Comparison of ENCODE assay signal across 8 cellular contexts in genomic region chr17:79837888-79838540, GRCh38. TPM values are rescaled to one million over a fixed set of nuclear protein-coding genes. Genes with fewer than 3 reads are reported as not detected.
DNase-seq lines count a peak whose midpoint lies in the region; ATAC-seq and TF ChIP-seq lines count a peak whose summit lies in the region.

No MANE protein-coding gene starts in this region.

- DNase-seq in G401 (ENCODE audit: low spot score) (peak; percentile 46), Peyer's patch (peak in 1 of 3 donors; percentile 58), colonic mucosa (peak; percentile 48), OCI-M2 (lab: John Stamatoyannopoulos, UW; ENCODE audit: unreplicated experiment) (no peak), NOMO-1 treated with dmso at 0.1 percent for 144 hours (lab: John Stamatoyannopoulos, UW; ENCODE audit: unreplicated experiment) (no peak)
- DNase-seq in naive thymus-derived CD4-positive, alpha-beta T cell, result peak in 7 of 9 donors; percentile 31 to 78 (median 58)

- H3K4me1 ChIP-seq in Peyer's patch (peaks cover 7 to 73% (median 43%) of the 10 kb centered on the region in 4 donors), colonic mucosa (peaks cover 36% of the 10 kb centered on the region)
- peaks cover 50 to 61% of the 10 kb centered on the region in 2 donors for H3K4me1 ChIP-seq in naive thymus-derived CD4-positive, alpha-beta T cell (ENCODE audit: control insufficient read depth in 2 of 2, insufficient read depth in 2 of 2, low read length in 2 of 2)

- H3K9me3 Mint-ChIP-seq in naive thymus-derived CD4-positive, alpha-beta T cell, result peaks cover 0 to 6% (median 0%) of the 10 kb centered on the region in 11 donors

- H3K4me3 ChIP-seq in Peyer's patch (peak overlapping the region; percentile 79 to 91 (median 88)), colonic mucosa (peak overlapping the region; percentile 59)
- peak overlapping the region; percentile 78 for H3K4me3 ChIP-seq in naive thymus-derived CD4-positive, alpha-beta T cell (ENCODE audit: low read length)

- POLR2A ChIA-PET in naive thymus-derived CD4-positive, alpha-beta T cell (lab: Charles Lee), result interaction anchor here (0.5 to 5.1 kb wide), 23 partner anchors 8 to 1401 kb away, joined by 3 to 51 read pairs (median 6); partner anchors contain the start of genes CBX8, NDUFAF8 and TEPSIN

- H3K9me3 ChIP-seq in Peyer's patch (no peaks in the 10 kb centered on the region), colonic mucosa (no peaks in the 10 kb centered on the region)
- no peaks in the 10 kb centered on the region for H3K9me3 ChIP-seq in naive thymus-derived CD4-positive, alpha-beta T cell (ENCODE audit: control insufficient read depth in 2 of 3, low read length in 3 of 3)

- H3K36me3 ChIP-seq in Peyer's patch (peaks cover 0 to 18% (median 0%) of the 10 kb centered on the region in 3 donors), colonic mucosa (no peaks in the 10 kb centered on the region)
- peaks cover 5 to 29% (median 13%) of the 10 kb centered on the region in 3 experiments for H3K36me3 ChIP-seq in naive thymus-derived CD4-positive, alpha-beta T cell (ENCODE audit: control insufficient read depth in 2 of 3, insufficient read depth in 3 of 3, low read length in 3 of 3)

- TF ChIP-seq POLR2A in Peyer's patch (IDR thresholded peaks at IDR 0.05), result no peak

- H3K4me3 Mint-ChIP-seq in naive thymus-derived CD4-positive, alpha-beta T cell, result peak overlapping the region; percentile 93 to 99 (median 96)

- peak overlapping the region; percentile 95 to 99 (median 97) for H3K27ac Mint-ChIP-seq in naive thymus-derived CD4-positive, alpha-beta T cell

- H3K36me3 Mint-ChIP-seq in naive thymus-derived CD4-positive, alpha-beta T cell, result peaks cover 5 to 17% (median 13%) of the 10 kb centered on the region in 5 donors

- CTCF ChIA-PET in naive thymus-derived CD4-positive, alpha-beta T cell (lab: Charles Lee), result interaction anchor here (0.6 kb wide), 1 partner anchor 8 kb away, joined by 3 read pairs; no protein-coding TSS in a partner anchor

- H3K27me3 ChIP-seq in Peyer's patch (peaks cover 0 to 22% of the 10 kb centered on the region in 2 donors), colonic mucosa (peaks cover 33% of the 10 kb centered on the region)
- H3K27me3 ChIP-seq in naive thymus-derived CD4-positive, alpha-beta T cell (ENCODE audit: control insufficient read depth in 2 of 2, insufficient read depth in 2 of 2, low read length in 2 of 2), result peaks cover 15 to 30% of the 10 kb centered on the region in 2 donors

- H3K27me3 Mint-ChIP-seq in naive thymus-derived CD4-positive, alpha-beta T cell, result peaks cover 13 to 29% (median 14%) of the 10 kb centered on the region in 5 donors

- H3K27ac ChIP-seq in Peyer's patch (peak overlapping the region; percentile 95 to 99 (median 99)), colonic mucosa (peak overlapping the region; percentile 96)
- H3K27ac ChIP-seq in naive thymus-derived CD4-positive, alpha-beta T cell (ENCODE audit: low read depth, low read length), result peak overlapping the region; percentile 78

- in situ Hi-C loops in G401 (cut with HindIII; ENCODE audit: low sequenced_read_pairs), result no loop called here

- peaks cover 18 to 60% (median 31%) of the 10 kb centered on the region in 7 donors for H3K4me1 Mint-ChIP-seq in naive thymus-derived CD4-positive, alpha-beta T cell

- TF ChIP-seq CTCF in Peyer's patch (IDR thresholded peaks at IDR 0.05) (peak in 1 of 6 experiments; percentile 13), colonic mucosa (IDR thresholded peaks at IDR 0.05) (no peak)

- ATAC-seq in naive thymus-derived CD4-positive, alpha-beta T cell, result peak; percentile 15
- ATAC-seq in HG03342 (IDR thresholded peaks at IDR 0.05; ENCODE audit: unreplicated experiment) (no peak), HG02623 (IDR thresholded peaks at IDR 0.05; ENCODE audit: unreplicated experiment) (no peak)

- intact Hi-C loops in colonic mucosa (cut with DNase I), result no loop called here
- intact Hi-C loops in naive thymus-derived CD4-positive, alpha-beta T cell (cut with micrococcal nuclease), result loop anchor here (1.0 to 5.0 kb wide), 7 partner anchors 27 to 309 kb away; partner anchors contain the start of genes CBX8 (in 1 of the 2) and EIF4A3 (in 1 of the 2)

- peak overlapping the region; percentile 75 to 96 for H3K9ac ChIP-seq in colonic mucosa (ENCODE audit: low read depth in 2 of 2, low read length in 2 of 2)

RNA-seq across cellular contexts. Expression of gene CBX4, which starts 1.2 kb away (rescaled TPM):
- total RNA-seq in G401 (2014; rRNA removed; shearing (Covaris generic)), result 13.5 and 20.9 TPM in 2 replicates
- total RNA-seq in Peyer's patch (10 to 100 TPM in 2 of 4 donors, 1 to 10 TPM in 2; 4.9 to 19.0 (median 12.3) TPM), colonic mucosa (10 to 100 TPM; 10.6 to 18.1 TPM)
- 100 to 1,000 TPM in 2 of 5 experiments, 10 to 100 TPM in 3; 37.7 to 134 (median 84.4) TPM for total RNA-seq in naive thymus-derived CD4-positive, alpha-beta T cell
- polyA plus RNA-seq in naive thymus-derived CD4-positive, alpha-beta T cell, result 1 to 10 TPM; 4.0 to 7.4 TPM

RNA-seq across cellular contexts. Expression of gene CBX8, which starts 41.1 kb away (rescaled TPM):
- total RNA-seq in G401 (2014; rRNA removed; shearing (Covaris generic)), result 15.8 and 18.8 TPM in 2 replicates
- total RNA-seq in Peyer's patch (10 to 100 TPM in 1 of 4 donors, 1 to 10 TPM in 3; 2.5 to 14.9 (median 3.5) TPM), colonic mucosa (1 to 10 TPM; 5.0 to 8.1 TPM)
- total RNA-seq in naive thymus-derived CD4-positive, alpha-beta T cell, result 10 to 100 TPM in 1 of 5 experiments, 1 to 10 TPM in 4; 2.4 to 11.9 (median 3.0) TPM
- 1 to 10 TPM in 1 of 2 donors, under 1 TPM in 1; 0.96 to 1.9 TPM for polyA plus RNA-seq in naive thymus-derived CD4-positive, alpha-beta T cell

Comparison
In these comparisons a context has a peak if more than half of its experiments do, and no peak if none do; other contexts are left out.
1. DNase-seq: peak in G401 (single experiment), colonic mucosa (single experiment) and naive thymus-derived CD4-positive, alpha-beta T cell (7 of 9); none in OCI-M2 (single experiment) and NOMO-1 treated with dmso at 0.1 percent for 144 hours (single experiment).
2. Peak in every context shown above with its lines, with median percentiles within 50 percentile points of each other: H3K27ac ChIP-seq and H3K4me3 ChIP-seq.